28 cellular contexts compared by ENCODE assay signal in the genomic region with DNA sequence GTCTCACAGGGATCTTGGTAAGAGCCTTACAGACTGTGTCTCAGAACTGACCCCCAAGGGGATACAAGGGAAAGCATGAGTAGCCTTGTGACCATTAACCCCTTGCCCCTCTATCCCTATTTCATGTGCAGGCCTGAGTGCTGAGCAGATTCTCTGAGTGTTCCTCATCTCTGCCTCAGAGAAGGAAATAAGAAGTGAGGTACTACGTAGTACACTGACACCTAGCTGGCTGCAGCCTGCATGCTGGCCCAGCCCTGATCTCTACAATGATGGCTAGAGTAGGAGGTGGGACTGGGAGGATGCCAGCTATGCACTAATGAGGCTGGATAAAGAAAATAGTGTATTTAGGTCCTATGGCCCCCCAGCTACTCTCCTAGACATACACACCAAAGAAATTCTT.
"Had no signal": no experiment of that assay in that cellular context is flagged by ENCODE, and none has a peak within 500 bp of the region (broad histone marks: within the 10 kb centered on the region; RNA-seq: fewer than 3 reads in every experiment).

No MANE protein-coding gene starts in this region.

- DNase-seq: activated CD4-positive, alpha-beta T cell treated with anti-CD3 and anti-CD28 coated beads for 4 hours; activated CD4-positive, alpha-beta T cell treated with anti-CD3 and anti-CD28 coated beads, Interleukin-2, amount 50 U/mL, for 48 hours; activated CD8-positive, alpha-beta memory T cell treated with anti-CD3 and anti-CD28 coated beads for 24 hours; activated effector memory CD4-positive, alpha-beta T cell treated with Interleukin-2 at 50 U/mL for 16 hours; activated naive CD4-positive, alpha-beta T cell treated with Interleukin-2 at 50 U/mL for 16 hours; activated naive CD8-positive, alpha-beta T cell treated with anti-CD3 and anti-CD28 coated beads, Interleukin-2, amount 10 ng/mL, durations not matched to agents 7 days and 5 days; cerebellar nuclear complex; dorsolateral prefrontal cortex; effector memory CD4-positive, alpha-beta T cell; erythroblast; heart right ventricle; left cardiac atrium; left ventricle myocardium superior; midbrain; naive thymus-derived CD8-positive, alpha-beta T cell; stimulated activated CD4-positive, alpha-beta T cell treated with anti-CD3 and anti-CD28 coated beads, Interleukin-12 subunit alpha, Interleukin-12 subunit beta, amount 100 ng/mL, for 4 hours; stimulated activated CD4-positive, alpha-beta T cell treated with anti-CD3 and anti-CD28 coated beads, Interleukin-4, amount 100 ng/mL, for 1 hour; stimulated activated naive CD8-positive, alpha-beta T cell treated with anti-CD3 and anti-CD28 coated beads, Interleukin-15, Interleukin-2, amounts not matched to agents 100 U/mL and 50 U/mL, for 24 hours; T-helper 1 cell; testis; transverse colon had no signal

- H3K4me3 ChIP-seq: ascending aorta, cardiac muscle cell, coronary artery, dorsolateral prefrontal cortex, heart right ventricle, skin epidermis, testis, transverse colon had no signal

- H3K4me1 ChIP-seq: ascending aorta, heart right ventricle, testis had no signal

- H3K27ac ChIP-seq: ascending aorta, cardiac muscle cell, coronary artery, dorsolateral prefrontal cortex, heart right ventricle, skin epidermis, testis, transverse colon had no signal

- H3K4me3 Mint-ChIP-seq: activated naive CD8-positive, alpha-beta T cell treated with anti-CD3 and anti-CD28 coated beads, Interleukin-2, amount 10 ng/mL, durations not matched to agents 7 days and 5 days; brain; naive thymus-derived CD8-positive, alpha-beta T cell; T-helper 2 cell treated with Interferon-gamma antibody and Interleukin-4, amounts not matched to agents 5 μg/mL and 100 μg/mL, for 36 hours had no signal

- ATAC-seq: left cardiac atrium; left ventricle myocardium superior; naive thymus-derived CD8-positive, alpha-beta T cell; sciatic nerve; stimulated activated naive CD8-positive, alpha-beta T cell treated with anti-CD3 and anti-CD28 coated beads, Interleukin-15, Interleukin-2, amounts not matched to agents 100 U/mL and 50 U/mL, for 24 hours had no signal

- H3K27me3 ChIP-seq: ascending aorta, cardiac muscle cell, heart right ventricle, testis, transverse colon had no signal

- H3K27me3 Mint-ChIP-seq: brain had no signal

- H3K27ac Mint-ChIP-seq: activated naive CD8-positive, alpha-beta T cell treated with anti-CD3 and anti-CD28 coated beads, Interleukin-2, amount 10 ng/mL, durations not matched to agents 7 days and 5 days; brain; naive thymus-derived CD8-positive, alpha-beta T cell; T-helper 2 cell treated with Interferon-gamma antibody and Interleukin-4, amounts not matched to agents 5 μg/mL and 100 μg/mL, for 36 hours had no signal

- H3K36me3 Mint-ChIP-seq: activated naive CD8-positive, alpha-beta T cell treated with anti-CD3 and anti-CD28 coated beads, Interleukin-2, amount 10 ng/mL, durations not matched to agents 7 days and 5 days; brain; naive thymus-derived CD8-positive, alpha-beta T cell had no signal

- H3K9me3 Mint-ChIP-seq: activated naive CD8-positive, alpha-beta T cell treated with anti-CD3 and anti-CD28 coated beads, Interleukin-2, amount 10 ng/mL, durations not matched to agents 7 days and 5 days; brain; naive thymus-derived CD8-positive, alpha-beta T cell; T-helper 2 cell treated with Interferon-gamma antibody and Interleukin-4, amounts not matched to agents 5 μg/mL and 100 μg/mL, for 36 hours had no signal

- H3K9me3 ChIP-seq: ascending aorta, heart right ventricle, testis, transverse colon had no signal

- H3K4me1 Mint-ChIP-seq: brain; naive thymus-derived CD8-positive, alpha-beta T cell had no signal

- H3K36me3 ChIP-seq: ascending aorta, cardiac muscle cell, heart right ventricle, transverse colon had no signal
